Comparison of ENCODE assay signal across 8 cellular contexts in the genomic region with DNA sequence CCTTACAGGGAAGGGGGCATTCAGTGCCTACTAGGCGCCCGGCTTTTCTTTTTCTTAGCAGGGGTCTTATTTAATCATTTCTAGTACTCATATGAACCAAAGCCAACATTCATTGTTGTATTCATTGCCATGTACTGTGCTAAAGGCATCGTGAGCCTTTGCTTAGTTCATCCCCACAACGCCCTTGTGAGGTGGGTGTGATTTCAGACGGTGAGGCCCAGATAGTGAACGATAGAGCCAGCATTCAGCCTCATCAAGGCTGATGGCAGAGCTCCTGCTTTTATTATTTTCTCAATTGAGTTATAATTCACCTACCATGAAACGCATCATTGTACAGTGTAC. TPM values are rescaled to one million over a fixed set of nuclear protein-coding genes. Genes with fewer than 3 reads are reported as not detected.
DNase-seq lines count a peak whose midpoint lies in the region; ATAC-seq lines count a peak whose summit lies in the region.

No MANE protein-coding gene starts in this region.

- H3K36me3 ChIP-seq in aorta (ENCODE audit: control insufficient read depth in 1 of 2, insufficient read depth in 2 of 2, low read length in 1 of 2): no peaks in the 10 kb centered on the region

- H3K27me3 ChIP-seq in layer of hippocampus (ENCODE audit: control insufficient read depth, insufficient read depth, low read length): no peaks in the 10 kb centered on the region
- no peaks in the 10 kb centered on the region for H3K27me3 ChIP-seq in aorta (ENCODE audit: control insufficient read depth in 1 of 2, insufficient read depth in 2 of 2, low read length in 1 of 2)

- peak overlapping the region in 1 of 2 donors; percentile 23 for H3K4me3 ChIP-seq in aorta (ENCODE audit: low read length in 2 of 2)

- H3K9me3 ChIP-seq in aorta (ENCODE audit: control insufficient read depth, low read length): no peaks in the 10 kb centered on the region

- no peaks in the 10 kb centered on the region for H3K27me3 Mint-ChIP-seq in stimulated activated naive CD8-positive, alpha-beta T cell treated with anti-CD3 and anti-CD28 coated beads, Interleukin-15, Interleukin-2, amounts not matched to agents 100 ng/mL and 50 ng/mL, for 24 hours
- H3K27me3 Mint-ChIP-seq in activated T-helper 2 cell treated with anti-CD3 and anti-CD28 coated beads, Interferon-gamma antibody, Interleukin-2, Interleukin-4, amounts not matched to agents 10 μg/mL and 5 μg/mL and 100 μg/mL, durations not matched to agents 14 hours and 24 hours and 36 hours (ENCODE audit: low read depth): no peaks in the 10 kb centered on the region

- no peaks in the 10 kb centered on the region for H3K9me3 Mint-ChIP-seq in stimulated activated naive CD8-positive, alpha-beta T cell treated with anti-CD3 and anti-CD28 coated beads, Interleukin-15, Interleukin-2, amounts not matched to agents 100 ng/mL and 50 ng/mL, for 24 hours
- no peaks in the 10 kb centered on the region for H3K9me3 Mint-ChIP-seq in activated T-helper 2 cell treated with anti-CD3 and anti-CD28 coated beads, Interferon-gamma antibody, Interleukin-2, Interleukin-4, amounts not matched to agents 10 μg/mL and 5 μg/mL and 100 μg/mL, durations not matched to agents 14 hours and 24 hours and 36 hours

- 16 to 24% methylated on average over 7 of the region's 7 CpGs for WGBS in aorta, 2 donors

- H3K4me1 Mint-ChIP-seq in stimulated activated naive CD8-positive, alpha-beta T cell treated with anti-CD3 and anti-CD28 coated beads, Interleukin-15, Interleukin-2, amounts not matched to agents 100 ng/mL and 50 ng/mL, for 24 hours (ENCODE audit: low read depth): peaks cover 72% of the 10 kb centered on the region
- H3K4me1 Mint-ChIP-seq in activated T-helper 2 cell treated with anti-CD3 and anti-CD28 coated beads, Interferon-gamma antibody, Interleukin-2, Interleukin-4, amounts not matched to agents 10 μg/mL and 5 μg/mL and 100 μg/mL, durations not matched to agents 14 hours and 24 hours and 36 hours (ENCODE audit: low read depth): peaks cover 34% of the 10 kb centered on the region

- H3K27ac ChIP-seq in layer of hippocampus (ENCODE audit: low read depth, low read length): peak overlapping the region; percentile 22
- H3K27ac ChIP-seq in aorta (ENCODE audit: low read depth in 1 of 2, low read length in 2 of 2): peak overlapping the region; percentile 78 to 94

- peak overlapping the region; percentile 86 for H3K27ac Mint-ChIP-seq in stimulated activated naive CD8-positive, alpha-beta T cell treated with anti-CD3 and anti-CD28 coated beads, Interleukin-15, Interleukin-2, amounts not matched to agents 100 ng/mL and 50 ng/mL, for 24 hours
- peak overlapping the region; percentile 60 for H3K27ac Mint-ChIP-seq in activated T-helper 2 cell treated with anti-CD3 and anti-CD28 coated beads, Interferon-gamma antibody, Interleukin-2, Interleukin-4, amounts not matched to agents 10 μg/mL and 5 μg/mL and 100 μg/mL, durations not matched to agents 14 hours and 24 hours and 36 hours

- DNase-seq in stimulated activated naive CD8-positive, alpha-beta T cell treated with anti-CD3 and anti-CD28 coated beads, Interleukin-15, Interleukin-2, amounts not matched to agents 100 U/mL and 50 U/mL, for 24 hours: no peak
- no peak for DNase-seq in activated T-helper 2 cell treated with anti-CD3 and anti-CD28 coated beads, Interferon-gamma antibody, Interleukin-2, Interleukin-4, amounts not matched to agents 10 μg/mL and 5 μg/mL and 100 μg/mL, durations not matched to agents 14 hours and 24 hours and 36 hours (ENCODE audit: low spot score)
- DNase-seq in aorta: no peak
- DNase-seq in GOT3 (lab: John Stamatoyannopoulos, UW): no peak
- DNase-seq in amniotic stem cell (lab: John Stamatoyannopoulos, UW): no peak
- no peak for DNase-seq in T-helper 9 cell

- H3K4me3 Mint-ChIP-seq in stimulated activated naive CD8-positive, alpha-beta T cell treated with anti-CD3 and anti-CD28 coated beads, Interleukin-15, Interleukin-2, amounts not matched to agents 100 ng/mL and 50 ng/mL, for 24 hours: peak overlapping the region; percentile 64
- peak overlapping the region; percentile 59 for H3K4me3 Mint-ChIP-seq in activated T-helper 2 cell treated with anti-CD3 and anti-CD28 coated beads, Interferon-gamma antibody, Interleukin-2, Interleukin-4, amounts not matched to agents 10 μg/mL and 5 μg/mL and 100 μg/mL, durations not matched to agents 14 hours and 24 hours and 36 hours (ENCODE audit: low read depth)

- H3K36me3 Mint-ChIP-seq in stimulated activated naive CD8-positive, alpha-beta T cell treated with anti-CD3 and anti-CD28 coated beads, Interleukin-15, Interleukin-2, amounts not matched to agents 100 ng/mL and 50 ng/mL, for 24 hours (ENCODE audit: low read depth): peaks cover 49% of the 10 kb centered on the region
- H3K36me3 Mint-ChIP-seq in activated T-helper 2 cell treated with anti-CD3 and anti-CD28 coated beads, Interferon-gamma antibody, Interleukin-2, Interleukin-4, amounts not matched to agents 10 μg/mL and 5 μg/mL and 100 μg/mL, durations not matched to agents 14 hours and 24 hours and 36 hours (ENCODE audit: low read depth): peaks cover 34% of the 10 kb centered on the region

- no peak for ATAC-seq in stimulated activated naive CD8-positive, alpha-beta T cell treated with anti-CD3 and anti-CD28 coated beads, Interleukin-15, Interleukin-2, amounts not matched to agents 100 U/mL and 50 U/mL, for 24 hours
- no peak for ATAC-seq in aorta (ENCODE audit: low FRiP score)

- intact Hi-C loops in activated T-helper 2 cell treated with anti-CD3 and anti-CD28 coated beads, Interferon-gamma antibody, Interleukin-2, Interleukin-4, amounts not matched to agents 10 μg/mL and 5 μg/mL and 100 μg/mL, durations not matched to agents 14 hours and 24 hours and 36 hours (cut with micrococcal nuclease): loop anchor here (1.0 kb wide), 1 partner anchor 8 kb away; no protein-coding TSS in a partner anchor
- intact Hi-C loops in aorta (cut with DNase I): loop anchor here in 1 of 2 donors (5.0 kb wide), 1 partner anchor 34 kb away; no protein-coding TSS in a partner anchor

- H3K4me1 ChIP-seq in aorta (ENCODE audit: control insufficient read depth in 1 of 2, insufficient read depth in 2 of 2, low read length in 2 of 2): peaks cover 9 to 11% of the 10 kb centered on the region in 2 donors

RNA-seq across cellular contexts. Expression of gene HK1, which starts 50.0 kb away (rescaled TPM):
- total RNA-seq in activated T-helper 2 cell treated with anti-CD3 and anti-CD28 coated beads, Interferon-gamma antibody, Interleukin-2, Interleukin-4, amounts not matched to agents 10 μg/mL and 5 μg/mL and 100 μg/mL, durations not matched to agents 14 hours and 24 hours and 36 hours: 197 TPM in 2 replicates
- total RNA-seq in aorta: 100 to 1,000 TPM; 117 to 133 TPM
- polyA plus RNA-seq in aorta: 10 to 100 TPM; 41.7 to 67.6 TPM
